Comparison of ENCODE assay signal across 25 cellular contexts in genomic region chr2:14422426-14422825, GRCh38.
"Had no signal": no experiment of that assay in that cellular context is flagged by ENCODE, and none has a peak within 500 bp of the region (broad histone marks: within the 10 kb centered on the region; RNA-seq: fewer than 3 reads in every experiment).

No MANE protein-coding gene starts in this region.

- ATAC-seq: activated naive CD4-positive, alpha-beta T cell treated with anti-CD3 and anti-CD28 coated beads, Interleukin-2, amount 50 U/mL, for 72 hours; activated naive CD8-positive, alpha-beta T cell treated with anti-CD3 and anti-CD28 coated beads, Interleukin-2, amount 50 U/mL, for 24 hours; activated T-cell treated with anti-CD3 and anti-CD28 coated beads, Interleukin-2, amount 50 U/mL, for 4 hours; T-cell had no signal

- H3K4me3 ChIP-seq: SK-N-MC had no signal

- DNase-seq: activated B cell treated with CpG ODN at 0.5 μM for 24 hours; activated CD4-positive, alpha-beta memory T cell treated with anti-CD3 and anti-CD28 coated beads for 36 hours; activated CD4-positive, alpha-beta T cell treated with anti-CD3 and anti-CD28 coated beads for 1 hour; activated CD4-positive, alpha-beta T cell treated with anti-CD3 and anti-CD28 coated beads, Interleukin-2, amount 10 ng/mL, durations not matched to agents 7 days and 5 days; activated CD8-positive, alpha-beta memory T cell treated with anti-CD3 and anti-CD28 coated beads for 24 hours; activated effector memory CD4-positive, alpha-beta T cell treated with anti-CD3 and anti-CD28 coated beads, Interleukin-2, amount 50 U/mL, for 16 hours; activated naive CD4-positive, alpha-beta T cell treated with Interleukin-2 at 50 U/mL for 16 hours; activated naive CD8-positive, alpha-beta T cell treated with anti-CD3 and anti-CD28 coated beads, Interleukin-2, amount 50 U/mL, for 24 hours; activated T-cell treated with anti-CD3 and anti-CD28 coated beads, Interleukin-2, amount 50 U/mL, for 4 hours; amygdala; Kasumi-1; NCI-H1092; NCI-H1417; NCI-H1930; NCI-H2171; NCI-H2227 treated with DMSO at 0.1 percent for 48 hours; NCI-H446 treated with DMSO at 0.1 percent for 48 hours; NCI-H524 treated with DMSO at 0.1 percent for 48 hours; NCI-H774; SIG-M5; T-cell; T-helper 2 cell; T1000 had no signal

- H3K27ac ChIP-seq: SK-N-MC had no signal
